Comparison of ENCODE assay signal across 19 cellular contexts in genomic region chr4:4256799-4257198, GRCh38. TPM values are rescaled to one million over a fixed set of nuclear protein-coding genes. Genes with fewer than 3 reads are reported as not detected.
"Had no signal": no experiment of that assay in that cellular context is flagged by ENCODE, and none has a peak within 500 bp of the region (broad histone marks: within the 10 kb centered on the region; RNA-seq: fewer than 3 reads in every experiment).

No MANE protein-coding gene starts in this region.

- H3K9me3 Mint-ChIP-seq: dendritic cell treated with granulocyte-macrophage colony-stimulating factor and Interleukin-4, amounts not matched to agents 40 ng/mL and 50 ng/mL, for 4 days; mesothelial cell of epicardium; neural crest cell; stimulated activated naive CD8-positive, alpha-beta T cell treated with anti-CD3 and anti-CD28 coated beads, Interleukin-15, amount 100 ng/mL, for 72 hours had no signal

- H3K36me3 ChIP-seq: adrenal gland, left lung, ovary, uterus had no signal

- H3K27ac Mint-ChIP-seq: dendritic cell treated with granulocyte-macrophage colony-stimulating factor and Interleukin-4, amounts not matched to agents 40 ng/mL and 50 ng/mL, for 4 days; mesothelial cell of epicardium; stimulated activated naive CD8-positive, alpha-beta T cell treated with anti-CD3 and anti-CD28 coated beads, Interleukin-15, amount 100 ng/mL, for 72 hours had no signal

- H3K27me3 Mint-ChIP-seq: stimulated activated naive CD8-positive, alpha-beta T cell treated with anti-CD3 and anti-CD28 coated beads, Interleukin-15, amount 100 ng/mL, for 72 hours had no signal

- H3K27me3 ChIP-seq: adrenal gland, left lung, ovary, testis, uterus had no signal

- DNase-seq: activated CD4-positive, alpha-beta T cell treated with anti-CD3 and anti-CD28 coated beads, Interleukin-2, amount 50 U/mL, for 1 hour; activated CD4-positive, CD25-positive, alpha-beta regulatory T cell; activated naive CD4-positive, alpha-beta T cell treated with anti-CD3 and anti-CD28 coated beads, Interleukin-2, amount 50 U/mL, for 16 hours; activated T-cell treated with anti-CD3 and anti-CD28 coated beads, Interleukin-2, amount 50 U/mL, for 1 hour; adrenal gland; islet precursor cell; left lung; retina; stimulated activated CD4-positive, alpha-beta T cell treated with anti-CD3 and anti-CD28 coated beads, Interleukin-4, amount 100 ng/mL, for 1 hour; stimulated activated naive CD8-positive, alpha-beta T cell treated with anti-CD3 and anti-CD28 coated beads, Interleukin-15, amount 100 ng/mL, for 72 hours; testis had no signal

- H3K4me1 ChIP-seq: left lung, testis, uterus had no signal

- H3K4me3 ChIP-seq: adrenal gland, left lung, ovary, testis, uterus had no signal

- H3K36me3 Mint-ChIP-seq: mesothelial cell of epicardium had no signal

- H3K4me3 Mint-ChIP-seq: dendritic cell treated with granulocyte-macrophage colony-stimulating factor and Interleukin-4, amounts not matched to agents 40 ng/mL and 50 ng/mL, for 4 days; mesothelial cell of epicardium; neural crest cell; stimulated activated naive CD8-positive, alpha-beta T cell treated with anti-CD3 and anti-CD28 coated beads, Interleukin-15, amount 100 ng/mL, for 72 hours had no signal

- H3K27ac ChIP-seq: adrenal gland, left lung, ovary, testis, uterus had no signal

- ATAC-seq: esophagus mucosa; left lung; stimulated activated naive CD8-positive, alpha-beta T cell treated with anti-CD3 and anti-CD28 coated beads, Interleukin-15, amount 100 ng/mL, for 72 hours had no signal

- H3K9me3 ChIP-seq: adrenal gland, left lung, ovary, testis, uterus had no signal

- H3K4me1 Mint-ChIP-seq: mesothelial cell of epicardium had no signal

- FAIRE-seq: TTC549 had no signal

RNA-seq across cellular contexts. Expression of gene OTOP1, which starts 30.1 kb away (rescaled TPM):
- total RNA-seq: adrenal gland, left lung, mesothelial cell of epicardium, myocyte, ovary, uterus had no signal
- polyA plus RNA-seq: adrenal gland, ovary had no signal
